In the genomic region with DNA sequence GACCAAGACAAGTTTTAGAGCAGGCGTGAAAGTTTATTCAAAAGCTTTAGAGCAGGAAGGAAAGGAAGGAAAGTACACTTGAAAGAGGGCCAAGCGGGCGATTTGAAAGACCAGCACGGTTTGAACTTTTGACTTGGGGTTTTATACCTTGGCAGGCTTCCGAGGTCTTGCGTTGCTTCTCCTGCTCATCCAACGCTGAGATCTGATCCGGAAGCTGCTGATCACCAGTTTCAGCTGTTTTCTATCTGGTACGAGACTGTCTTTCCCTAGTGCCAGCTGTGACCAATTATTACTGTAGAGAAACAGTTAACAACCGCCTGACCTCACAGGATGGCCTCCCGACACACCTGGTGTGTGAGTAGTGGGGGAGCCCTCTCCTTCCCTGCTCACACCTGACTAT, we compare ENCODE assay signal across 1 cellular context.
TF ChIP-seq lines count a peak whose summit lies in the region.

No MANE protein-coding gene starts in this region.

TF ChIP-seq in IMR-90, 13 proteins besides CTCF, POLR2A, EP300 and RAD21 (continued from another document):
- TF ChIP-seq, protein P1, sequence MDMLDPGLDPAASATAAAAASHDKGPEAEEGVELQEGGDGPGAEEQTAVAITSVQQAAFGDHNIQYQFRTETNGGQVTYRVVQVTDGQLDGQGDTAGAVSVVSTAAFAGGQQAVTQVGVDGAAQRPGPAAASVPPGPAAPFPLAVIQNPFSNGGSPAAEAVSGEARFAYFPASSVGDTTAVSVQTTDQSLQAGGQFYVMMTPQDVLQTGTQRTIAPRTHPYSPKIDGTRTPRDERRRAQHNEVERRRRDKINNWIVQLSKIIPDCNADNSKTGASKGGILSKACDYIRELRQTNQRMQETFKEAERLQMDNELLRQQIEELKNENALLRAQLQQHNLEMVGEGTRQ (IDR thresholded peaks at IDR 0.05; ENCODE audit: low read depth, low read length) = no peak
- TF ChIP-seq MXI1 (IDR thresholded peaks at IDR 0.05; ENCODE audit: borderline replicate concordance, low read depth, low read length) = no peak
- no peak for TF ChIP-seq BHLHE40 (IDR thresholded peaks at IDR 0.05; ENCODE audit: low read depth, low read length)
